Comparison of ENCODE assay signal across 8 cellular contexts in the genomic region with DNA sequence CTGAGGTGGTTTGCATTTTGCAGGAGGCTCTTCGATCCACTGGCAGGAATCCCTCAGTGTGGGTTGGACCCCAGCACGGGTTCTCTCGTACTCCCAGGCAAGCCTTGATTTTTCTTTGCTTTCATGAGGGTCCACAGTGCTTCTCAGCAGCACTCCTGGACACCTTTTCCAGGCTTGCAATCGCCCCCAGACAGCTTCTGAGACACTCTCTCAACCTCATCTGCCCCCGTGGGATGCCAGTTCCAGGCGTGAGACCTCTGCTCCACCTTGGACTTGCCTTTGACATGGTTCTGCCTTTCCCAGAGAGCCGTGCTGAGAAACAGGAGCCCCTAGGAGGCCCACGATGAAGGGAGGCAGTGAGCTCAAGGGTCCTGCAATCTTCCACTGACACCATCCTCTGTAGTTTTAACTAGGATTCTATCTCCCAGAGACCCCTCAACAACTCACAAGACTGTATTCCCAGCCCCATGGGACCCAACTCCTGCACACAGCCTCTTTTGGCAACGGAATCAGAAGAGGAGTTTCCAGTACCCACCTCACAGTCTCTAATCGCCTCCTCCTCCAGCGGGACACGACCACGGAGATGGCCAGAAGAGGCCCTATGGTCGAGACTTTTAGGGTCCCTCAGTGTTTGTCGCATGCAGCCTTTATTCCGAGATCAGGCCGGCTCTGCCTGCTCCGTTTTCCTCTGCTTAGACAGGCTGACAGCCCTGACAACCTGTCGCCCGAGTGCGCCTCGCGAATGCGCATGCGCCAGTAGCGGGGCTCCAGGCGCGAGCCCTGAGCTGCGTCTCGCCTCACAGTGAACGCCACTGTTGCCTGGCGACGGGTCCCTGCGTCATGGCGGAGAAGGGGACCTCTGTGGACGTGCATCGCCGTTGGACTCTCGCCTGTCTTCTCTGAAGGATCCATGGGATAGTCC. TPM values are rescaled to one million over a fixed set of nuclear protein-coding genes. Genes with fewer than 3 reads are reported as not detected.
DNase-seq lines count a peak whose midpoint lies in the region; ATAC-seq and TF ChIP-seq lines count a peak whose summit lies in the region.

No MANE protein-coding gene starts in this region.

- H3K27me3 ChIP-seq in right cardiac atrium (ENCODE audit: control insufficient read depth, insufficient read depth) = no peaks in the 10 kb centered on the region
- no peaks in the 10 kb centered on the region for H3K27me3 ChIP-seq in prostate gland (replicated peaks; ENCODE audit: insufficient read depth)
- H3K27me3 ChIP-seq in uterus = peaks cover 0 to 3% of the 10 kb centered on the region in 2 donors

- peak overlapping the region; percentile 55 for H3K4me3 Mint-ChIP-seq in activated naive CD4-positive, alpha-beta T cell treated with anti-CD3 and anti-CD28 coated beads for 36 hours
- H3K4me3 Mint-ChIP-seq in type B pancreatic cell = peak overlapping the region; percentile 73

- peaks cover 29% of the 10 kb centered on the region for H3K27me3 Mint-ChIP-seq in activated naive CD4-positive, alpha-beta T cell treated with anti-CD3 and anti-CD28 coated beads for 36 hours (ENCODE audit: low read depth)
- peaks cover 5% of the 10 kb centered on the region for H3K27me3 Mint-ChIP-seq in type B pancreatic cell

- no peaks in the 10 kb centered on the region for H3K9me3 Mint-ChIP-seq in activated naive CD4-positive, alpha-beta T cell treated with anti-CD3 and anti-CD28 coated beads for 36 hours
- H3K9me3 Mint-ChIP-seq in type B pancreatic cell = no peaks in the 10 kb centered on the region

- no peak for TF ChIP-seq POLR2A in prostate gland (IDR thresholded peaks at IDR 0.05)
- TF ChIP-seq POLR2A in uterus (IDR thresholded peaks at IDR 0.05) = no peak

- no peak overlapping the region for H3K27ac ChIP-seq in right cardiac atrium (ENCODE audit: low read length)
- H3K27ac ChIP-seq in prostate gland = no peak overlapping the region
- no peak overlapping the region for H3K27ac ChIP-seq in uterus

- H3K9me3 ChIP-seq in right cardiac atrium (ENCODE audit: control insufficient read depth, low read length) (no peaks in the 10 kb centered on the region), prostate gland (no peaks in the 10 kb centered on the region), uterus (no peaks in the 10 kb centered on the region)

- H3K4me3 ChIP-seq in right cardiac atrium (ENCODE audit: low read length) (peak overlapping the region; percentile 1), prostate gland (peak overlapping the region; percentile 2 to 24), uterus (no peak overlapping the region)

- peaks cover 2% of the 10 kb centered on the region for H3K4me1 Mint-ChIP-seq in activated naive CD4-positive, alpha-beta T cell treated with anti-CD3 and anti-CD28 coated beads for 36 hours (ENCODE audit: low read depth)
- no peaks in the 10 kb centered on the region for H3K4me1 Mint-ChIP-seq in type B pancreatic cell (ENCODE audit: unreplicated experiment)

- peak; percentile 71 to 81 for ATAC-seq in right cardiac atrium
- no peak for ATAC-seq in GM18873 (IDR thresholded peaks at IDR 0.05; ENCODE audit: low FRiP score, unreplicated experiment)

- no peaks in the 10 kb centered on the region for H3K36me3 Mint-ChIP-seq in activated naive CD4-positive, alpha-beta T cell treated with anti-CD3 and anti-CD28 coated beads for 36 hours (ENCODE audit: low read depth)
- H3K36me3 Mint-ChIP-seq in type B pancreatic cell = no peaks in the 10 kb centered on the region

- H3K4me1 ChIP-seq in right cardiac atrium (ENCODE audit: control insufficient read depth, insufficient read depth, low read length) (no peaks in the 10 kb centered on the region), prostate gland (replicated peaks) (no peaks in the 10 kb centered on the region), uterus (no peaks in the 10 kb centered on the region)

- no peak for TF ChIP-seq CTCF in GM13976 (IDR thresholded peaks at IDR 0.05; ENCODE audit: borderline replicate concordance, control extremely low read depth, extremely low read depth, insufficient read depth, missing control alignments)
- TF ChIP-seq CTCF in prostate gland (IDR thresholded peaks at IDR 0.05) = no peak
- TF ChIP-seq CTCF in type B pancreatic cell (conservative IDR thresholded peaks at IDR 0.05) = no peak
- no peak for TF ChIP-seq CTCF in uterus (IDR thresholded peaks at IDR 0.05)

- no peak overlapping the region for H3K27ac Mint-ChIP-seq in activated naive CD4-positive, alpha-beta T cell treated with anti-CD3 and anti-CD28 coated beads for 36 hours
- no peak overlapping the region for H3K27ac Mint-ChIP-seq in type B pancreatic cell

- CTCF ChIA-PET in activated naive CD4-positive, alpha-beta T cell treated with anti-CD3 and anti-CD28 coated beads for 36 hours (lab: Charles Lee) = no interaction called here

- H3K36me3 ChIP-seq in prostate gland (no peaks in the 10 kb centered on the region), uterus (no peaks in the 10 kb centered on the region)

- in situ Hi-C loops in GM13976 (cut with MboI; ENCODE audit: low sequenced_read_pairs, unreplicated experiment) = no loop called here

- DNase-seq in GM13976 (ENCODE audit: low spot score) = peak; percentile 68
- peak; percentile 72 for DNase-seq in RPMI8226
- peak; percentile 56 for DNase-seq in activated naive CD4-positive, alpha-beta T cell treated with anti-CD3 and anti-CD28 coated beads for 36 hours
- peak; percentile 75 to 89 (median 85) for DNase-seq in right cardiac atrium
- DNase-seq in prostate gland (ENCODE audit: low spot score) = peak; percentile 46
- peak; percentile 72 for DNase-seq in type B pancreatic cell (ENCODE audit: extremely low spot score, unreplicated experiment)
- DNase-seq in uterus = no peak

- 20% methylated on average over 39 of the region's 39 CpGs for WGBS in right cardiac atrium
- WGBS in prostate gland = 21% methylated on average over 39 of the region's 39 CpGs

- intact Hi-C loops in activated naive CD4-positive, alpha-beta T cell treated with anti-CD3 and anti-CD28 coated beads for 36 hours (cut with micrococcal nuclease) = no loop called here
- intact Hi-C loops in right cardiac atrium (cut with DNase I) (no loop called here), prostate gland (cut with DNase I) (no loop called here), uterus (cut with DNase I; ENCODE audit: low total_unique reads) (no loop called here)

RNA-seq across cellular contexts. Expression of a gene that starts 26.0 kb away (rescaled TPM):
- 10 to 100 TPM; 10.9 to 12.3 TPM for total RNA-seq in activated naive CD4-positive, alpha-beta T cell treated with anti-CD3 and anti-CD28 coated beads for 36 hours
- total RNA-seq in right cardiac atrium (1 to 10 TPM; 2.9 to 3.9 (median 3.4) TPM), prostate gland (10 to 100 TPM in 1 of 2 donors, 1 to 10 TPM in 1; 9.7 to 11.5 TPM), type B pancreatic cell (ENCODE audit: low replicate concordance) (6.2 and 9.3 TPM in 2 replicates), uterus (10 to 100 TPM in 1 of 4 donors, 1 to 10 TPM in 3; 1.5 to 21.8 (median 8.0) TPM)
- polyA plus RNA-seq in right cardiac atrium = 2.6 TPM

Comparison
In these comparisons a context has a peak if more than half of its experiments do, and no peak if none do; other contexts are left out.
1. DNase-seq: peak in GM13976 (single experiment), RPMI8226 (single experiment), activated naive CD4-positive, alpha-beta T cell treated with anti-CD3 and anti-CD28 coated beads for 36 hours (single experiment), right cardiac atrium (3 of 3), prostate gland (single experiment) and type B pancreatic cell (single experiment); none in uterus (0 of 2).
2. H3K4me3 ChIP-seq: peak in right cardiac atrium (single experiment) and prostate gland (2 of 2); none in uterus (0 of 2).